Comparison of ENCODE assay signal across 9 cellular contexts in genomic region chr20:33095902-33096584, GRCh38. TPM values are rescaled to one million over a fixed set of nuclear protein-coding genes. Genes with fewer than 3 reads are reported as not detected.
DNase-seq lines count a peak whose midpoint lies in the region; ATAC-seq and TF ChIP-seq lines count a peak whose summit lies in the region.
"Not testable (repeated sequence)": the region's sequence is repeated elsewhere in the genome, so short reads cannot be mapped to it uniquely, and the experiment has no call there.
"Had no signal": no experiment of that assay in that cellular context is flagged by ENCODE, and none has a peak within 500 bp of the region (broad histone marks: within the 10 kb centered on the region; RNA-seq: fewer than 3 reads in every experiment).

No MANE protein-coding gene starts in this region.

- H3K79me2 ChIP-seq in DOHH2 (ENCODE audit: control insufficient read depth, low read length) = not testable (repeated sequence)

- not testable (repeated sequence) for H3K27ac ChIP-seq in DOHH2 (ENCODE audit: low read depth, low read length); brain microvascular endothelial cell; tibial nerve

- TF ChIP-seq POLR2A in tibial nerve (IDR thresholded peaks at IDR 0.05) = not testable (repeated sequence)

- not testable (repeated sequence) for H3K4me3 Mint-ChIP-seq in WTC11

- not testable (repeated sequence) for H3F3A ChIP-seq in DOHH2 (ENCODE audit: control insufficient read depth, insufficient read depth)

- H3K4me2 ChIP-seq in DOHH2 (ENCODE audit: low read length) = not testable (repeated sequence)

- not testable (repeated sequence) for H3K36me3 ChIP-seq in DOHH2 (ENCODE audit: control insufficient read depth, low read length); brain microvascular endothelial cell (replicated peaks); tibial nerve

- TF ChIP-seq CTCF in DOHH2 (IDR thresholded peaks at IDR 0.05; ENCODE audit: low read depth, low read length, poor library complexity, severe bottlenecking) (peak; percentile 87), WTC11 (IDR thresholded peaks at IDR 0.05) (peak; percentile 49; the same call in 1 of the 2 replicates), brain microvascular endothelial cell (IDR thresholded peaks at IDR 0.05; ENCODE audit: low read depth, low read length, missing control alignments) (peak; percentile 81), tibial nerve (IDR thresholded peaks at IDR 0.05) (peak; percentile 43 to 78 (median 63))

- H3K27me3 Mint-ChIP-seq in WTC11 (ENCODE audit: low read depth) = not testable (repeated sequence)

- H3K4me1 ChIP-seq in DOHH2 (ENCODE audit: control insufficient read depth, low read length) = not testable (repeated sequence)
- H3K4me1 ChIP-seq in tibial nerve = peaks cover 0 to 18% (median 0%) of the 10 kb centered on the region in 4 donors

- not testable (repeated sequence) for H3K9me3 ChIP-seq in DOHH2 (ENCODE audit: control insufficient read depth, insufficient read depth, low read length); tibial nerve

- not testable (repeated sequence) for TF ChIP-seq EP300 in tibial nerve (IDR thresholded peaks at IDR 0.05)

- intact Hi-C loops in left cardiac atrium (cut with DNase I) = loop anchor here (2.0 to 10.0 kb wide), 4 partner anchors 191 to 304 kb away; no protein-coding TSS in a partner anchor

- not testable (repeated sequence) for H3K4me3 ChIP-seq in DOHH2 (ENCODE audit: low read length); brain microvascular endothelial cell (ENCODE audit: low read depth, low read length); tibial nerve

- H3K27me3 ChIP-seq in DOHH2 (ENCODE audit: control insufficient read depth, low read length); brain microvascular endothelial cell (replicated peaks); tibial nerve: not testable (repeated sequence)

- 45% methylated on average over 6 of the region's 6 CpGs for WGBS in tibial nerve, 2 donors

- H3K9me3 Mint-ChIP-seq in WTC11 = not testable (repeated sequence)

- CTCF ChIA-PET in WTC11 (lab: Charles Lee) = interaction anchor here (0.5 to 1.8 kb wide), 42 partner anchors 8 to 903 kb away, joined by 3 to 20 read pairs (median 4); no protein-coding TSS in a partner anchor

- H3K4me1 Mint-ChIP-seq in WTC11 = not testable (repeated sequence)

- in situ Hi-C loops in KBM-7 (cut with MboI; ENCODE audit: low pct_unique_long_range_greater_than_20kb, low sequenced_read_pairs); brain microvascular endothelial cell (cut with HindIII; ENCODE audit: low pct_ligation_motif_present, low sequenced_read_pairs): not testable (repeated sequence)

- ATAC-seq in WTC11 = peak; percentile 96
- ATAC-seq in left cardiac atrium = peak; percentile 68 to 69

- DNase-seq in KBM-7 = peak; percentile 81
- peak; percentile 71 for DNase-seq in NCI-H748 treated with DMSO at 0.1 percent for 48 hours (lab: John Stamatoyannopoulos, UW)
- peak; percentile 60 for DNase-seq in WTC11 (ENCODE audit: low spot score)
- DNase-seq in brain microvascular endothelial cell = peak; percentile 45
- not testable (repeated sequence) for DNase-seq in left cardiac atrium
- peak; percentile 10 for DNase-seq in occipital lobe (lab: John Stamatoyannopoulos, UW)
- peak in 1 of 2 donors; percentile 23 for DNase-seq in tibial nerve (ENCODE audit: low spot score in 2 of 2)

- POLR2A ChIA-PET in WTC11 (lab: Charles Lee) = not testable (repeated sequence)

- H3K27ac Mint-ChIP-seq in WTC11 = not testable (repeated sequence)

- not testable (repeated sequence) for H4K20me1 ChIP-seq in DOHH2 (ENCODE audit: control insufficient read depth, insufficient read depth, low read depth, low read length)

- H3K9me2 ChIP-seq in DOHH2 (replicated peaks; ENCODE audit: control insufficient read depth, low read length) = not testable (repeated sequence)

- not testable (repeated sequence) for H3K36me3 Mint-ChIP-seq in WTC11

TF ChIP-seq in WTC11, 78 proteins besides CTCF, POLR2A, EP300 and RAD21:
- TF ChIP-seq GABPB1 (CRISPR knock-in tag; IDR thresholded peaks at IDR 0.05) = peak; percentile 54; the same call in 1 of the 2 replicates
- TF ChIP-seq, protein P1, sequence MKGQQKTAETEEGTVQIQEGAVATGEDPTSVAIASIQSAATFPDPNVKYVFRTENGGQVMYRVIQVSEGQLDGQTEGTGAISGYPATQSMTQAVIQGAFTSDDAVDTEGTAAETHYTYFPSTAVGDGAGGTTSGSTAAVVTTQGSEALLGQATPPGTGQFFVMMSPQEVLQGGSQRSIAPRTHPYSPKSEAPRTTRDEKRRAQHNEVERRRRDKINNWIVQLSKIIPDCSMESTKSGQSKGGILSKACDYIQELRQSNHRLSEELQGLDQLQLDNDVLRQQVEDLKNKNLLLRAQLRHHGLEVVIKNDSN (CRISPR knock-in tag; IDR thresholded peaks at IDR 0.05) = peak; percentile 32; the same call in 1 of the 2 replicates

RNA-seq across cellular contexts. Expression of gene BPIFB4, which starts 16.6 kb away (rescaled TPM):
- not detected in 3 replicates for total RNA-seq in WTC11 (2021)
- total RNA-seq in left cardiac atrium = not detected
- not detected for total RNA-seq in occipital lobe
- total RNA-seq in tibial nerve = not detected
- total RNA-seq: aorta had no signal

RNA-seq across cellular contexts. Expression of gene BPIFB3, which starts 42.3 kb away (rescaled TPM):
- total RNA-seq in WTC11 (2021) (not detected in 3 replicates), left cardiac atrium (not detected), occipital lobe (not detected), tibial nerve (not detected)
- total RNA-seq: aorta had no signal
